Comparison of ENCODE assay signal across 1 cellular context in the genomic region with DNA sequence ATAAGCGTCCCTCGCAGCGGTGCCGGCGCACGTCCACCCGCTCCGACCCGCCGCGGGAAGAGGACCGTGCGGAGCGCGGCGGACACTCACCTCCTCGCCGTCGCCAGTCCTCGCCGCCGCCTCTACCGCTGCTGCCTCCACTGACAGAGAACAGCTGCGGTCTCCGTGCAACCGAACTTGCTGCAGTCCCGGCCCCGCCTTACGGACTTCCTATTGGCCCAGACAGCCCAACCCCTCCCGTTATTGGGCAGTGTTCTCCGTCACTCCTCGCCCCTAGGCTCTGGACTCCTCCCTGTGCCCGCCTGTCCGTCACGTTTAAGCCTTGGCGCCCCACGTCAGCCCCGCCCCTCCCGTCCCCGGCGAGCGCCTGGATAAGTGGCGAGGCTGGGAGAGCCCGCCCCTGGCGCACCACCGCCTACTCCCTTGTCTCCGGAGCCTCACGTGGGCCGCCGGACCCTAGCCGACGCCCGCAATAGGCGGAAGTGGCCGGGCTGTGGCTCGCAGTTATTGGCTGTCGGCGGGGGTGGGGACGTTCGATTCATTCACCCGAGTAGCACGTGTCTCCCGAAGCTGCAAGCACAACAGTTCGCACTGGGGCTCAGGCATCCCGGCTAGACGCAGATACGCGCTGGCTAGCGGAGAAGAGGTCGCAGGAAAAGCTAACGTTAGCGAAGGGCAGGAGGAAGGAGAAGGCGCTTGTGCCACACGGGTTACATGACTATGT.
A peak's percentile ranks its signal among the peaks of the same experiment; 100 is the strongest.
TF ChIP-seq lines count a peak whose summit lies in the region.

A gene with protein sequence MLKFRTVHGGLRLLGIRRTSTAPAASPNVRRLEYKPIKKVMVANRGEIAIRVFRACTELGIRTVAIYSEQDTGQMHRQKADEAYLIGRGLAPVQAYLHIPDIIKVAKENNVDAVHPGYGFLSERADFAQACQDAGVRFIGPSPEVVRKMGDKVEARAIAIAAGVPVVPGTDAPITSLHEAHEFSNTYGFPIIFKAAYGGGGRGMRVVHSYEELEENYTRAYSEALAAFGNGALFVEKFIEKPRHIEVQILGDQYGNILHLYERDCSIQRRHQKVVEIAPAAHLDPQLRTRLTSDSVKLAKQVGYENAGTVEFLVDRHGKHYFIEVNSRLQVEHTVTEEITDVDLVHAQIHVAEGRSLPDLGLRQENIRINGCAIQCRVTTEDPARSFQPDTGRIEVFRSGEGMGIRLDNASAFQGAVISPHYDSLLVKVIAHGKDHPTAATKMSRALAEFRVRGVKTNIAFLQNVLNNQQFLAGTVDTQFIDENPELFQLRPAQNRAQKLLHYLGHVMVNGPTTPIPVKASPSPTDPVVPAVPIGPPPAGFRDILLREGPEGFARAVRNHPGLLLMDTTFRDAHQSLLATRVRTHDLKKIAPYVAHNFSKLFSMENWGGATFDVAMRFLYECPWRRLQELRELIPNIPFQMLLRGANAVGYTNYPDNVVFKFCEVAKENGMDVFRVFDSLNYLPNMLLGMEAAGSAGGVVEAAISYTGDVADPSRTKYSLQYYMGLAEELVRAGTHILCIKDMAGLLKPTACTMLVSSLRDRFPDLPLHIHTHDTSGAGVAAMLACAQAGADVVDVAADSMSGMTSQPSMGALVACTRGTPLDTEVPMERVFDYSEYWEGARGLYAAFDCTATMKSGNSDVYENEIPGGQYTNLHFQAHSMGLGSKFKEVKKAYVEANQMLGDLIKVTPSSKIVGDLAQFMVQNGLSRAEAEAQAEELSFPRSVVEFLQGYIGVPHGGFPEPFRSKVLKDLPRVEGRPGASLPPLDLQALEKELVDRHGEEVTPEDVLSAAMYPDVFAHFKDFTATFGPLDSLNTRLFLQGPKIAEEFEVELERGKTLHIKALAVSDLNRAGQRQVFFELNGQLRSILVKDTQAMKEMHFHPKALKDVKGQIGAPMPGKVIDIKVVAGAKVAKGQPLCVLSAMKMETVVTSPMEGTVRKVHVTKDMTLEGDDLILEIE (minus strand): TSS at position 152 of the 724 bp plus-strand sequence. CDS start 86,224 bp downstream, outside the sequence.

TF ChIP-seq in neural cell, 6 proteins besides CTCF, POLR2A, EP300 and RAD21 (continued from another document):
- TF ChIP-seq EZH2 (IDR thresholded peaks at IDR 0.05; ENCODE audit: borderline replicate concordance, insufficient read depth, low read length, poor library complexity, severe bottlenecking): no peak
- TF ChIP-seq SMC3 (conservative IDR thresholded peaks at IDR 0.05; ENCODE audit: poor library complexity): peak; percentile 39
- TF ChIP-seq TAF1 (IDR thresholded peaks at IDR 0.05; ENCODE audit: low read depth): peak; percentile 78
- TF ChIP-seq POLR2AphosphoS5 (IDR thresholded peaks at IDR 0.05): peak; percentile 75
- TF ChIP-seq, protein P1, sequence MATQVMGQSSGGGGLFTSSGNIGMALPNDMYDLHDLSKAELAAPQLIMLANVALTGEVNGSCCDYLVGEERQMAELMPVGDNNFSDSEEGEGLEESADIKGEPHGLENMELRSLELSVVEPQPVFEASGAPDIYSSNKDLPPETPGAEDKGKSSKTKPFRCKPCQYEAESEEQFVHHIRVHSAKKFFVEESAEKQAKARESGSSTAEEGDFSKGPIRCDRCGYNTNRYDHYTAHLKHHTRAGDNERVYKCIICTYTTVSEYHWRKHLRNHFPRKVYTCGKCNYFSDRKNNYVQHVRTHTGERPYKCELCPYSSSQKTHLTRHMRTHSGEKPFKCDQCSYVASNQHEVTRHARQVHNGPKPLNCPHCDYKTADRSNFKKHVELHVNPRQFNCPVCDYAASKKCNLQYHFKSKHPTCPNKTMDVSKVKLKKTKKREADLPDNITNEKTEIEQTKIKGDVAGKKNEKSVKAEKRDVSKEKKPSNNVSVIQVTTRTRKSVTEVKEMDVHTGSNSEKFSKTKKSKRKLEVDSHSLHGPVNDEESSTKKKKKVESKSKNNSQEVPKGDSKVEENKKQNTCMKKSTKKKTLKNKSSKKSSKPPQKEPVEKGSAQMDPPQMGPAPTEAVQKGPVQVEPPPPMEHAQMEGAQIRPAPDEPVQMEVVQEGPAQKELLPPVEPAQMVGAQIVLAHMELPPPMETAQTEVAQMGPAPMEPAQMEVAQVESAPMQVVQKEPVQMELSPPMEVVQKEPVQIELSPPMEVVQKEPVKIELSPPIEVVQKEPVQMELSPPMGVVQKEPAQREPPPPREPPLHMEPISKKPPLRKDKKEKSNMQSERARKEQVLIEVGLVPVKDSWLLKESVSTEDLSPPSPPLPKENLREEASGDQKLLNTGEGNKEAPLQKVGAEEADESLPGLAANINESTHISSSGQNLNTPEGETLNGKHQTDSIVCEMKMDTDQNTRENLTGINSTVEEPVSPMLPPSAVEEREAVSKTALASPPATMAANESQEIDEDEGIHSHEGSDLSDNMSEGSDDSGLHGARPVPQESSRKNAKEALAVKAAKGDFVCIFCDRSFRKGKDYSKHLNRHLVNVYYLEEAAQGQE (IDR thresholded peaks at IDR 0.05; ENCODE audit: borderline replicate concordance): peak; percentile 87
TF ChIP-seq in neural cell: peak in this region for 5.
